In the genomic region with DNA sequence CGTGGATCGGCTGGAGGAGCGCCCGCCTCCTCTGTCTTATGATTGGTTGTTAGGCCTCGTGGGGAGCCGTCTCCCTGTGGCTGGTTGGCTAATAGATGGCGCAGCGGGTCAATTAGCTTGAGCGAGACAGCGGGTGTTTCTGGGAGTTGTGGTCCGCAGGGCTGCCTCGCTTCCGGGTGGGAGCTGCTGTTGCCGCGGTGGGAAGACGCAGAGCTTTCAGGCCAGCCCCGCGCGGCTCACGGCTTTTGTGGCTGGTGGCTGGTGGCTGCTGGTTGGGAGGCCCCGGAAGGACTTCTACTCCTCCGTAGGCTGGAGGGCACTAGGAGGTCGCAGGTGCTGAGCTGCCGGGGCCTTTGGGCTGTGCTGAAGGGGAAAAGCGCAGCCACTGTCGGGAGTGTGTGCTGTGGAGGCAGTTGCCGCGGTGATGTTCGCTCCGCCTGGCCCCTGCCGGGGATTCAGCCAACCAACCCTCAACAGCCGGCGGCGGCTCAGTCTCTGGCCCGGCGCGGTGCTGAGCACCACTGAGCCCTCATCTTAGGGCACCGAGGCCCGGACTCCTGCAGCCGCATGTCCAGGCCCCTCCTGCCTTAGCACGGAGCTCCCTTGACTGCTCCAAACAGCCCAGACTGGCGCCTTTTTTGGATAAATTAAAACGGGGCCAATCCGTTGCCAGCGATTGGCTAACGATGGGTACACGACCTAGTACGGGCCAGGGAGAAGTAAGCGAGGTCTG, we compare ENCODE assay signal across 8 cellular contexts. TPM values are rescaled to one million over a fixed set of nuclear protein-coding genes. Genes with fewer than 3 reads are reported as not detected.
A peak's percentile ranks its signal among the peaks of the same experiment; 100 is the strongest.
DNase-seq lines count a peak whose midpoint lies in the region; ATAC-seq and TF ChIP-seq lines count a peak whose summit lies in the region.

No MANE protein-coding gene starts in this region.

- POLR2A ChIA-PET in activated CD4-positive, alpha-beta T cell treated with anti-CD3 and anti-CD28 coated beads, Interleukin-2, amount 10 ng/mL, durations not matched to agents 7 days and 5 days (lab: Charles Lee) = interaction anchor here (0.6 to 1.8 kb wide), 5 partner anchors 12 to 29 kb away, joined by 3 to 7 read pairs (median 4); a partner anchor contains a TSS

- peaks cover 49% of the 10 kb centered on the region for H3K4me1 Mint-ChIP-seq in activated CD4-positive, alpha-beta T cell treated with anti-CD3 and anti-CD28 coated beads, Interleukin-2, amount 10 ng/mL, durations not matched to agents 7 days and 5 days
- peaks cover 33% of the 10 kb centered on the region for H3K4me1 Mint-ChIP-seq in dendritic cell treated with granulocyte-macrophage colony-stimulating factor and Interleukin-4, amounts not matched to agents 40 ng/mL and 50 ng/mL, for 4 days (ENCODE audit: low read depth)

- peak overlapping the region; percentile 76 to 95 (median 92) for H3K27ac ChIP-seq in BLaER1 treated with 17β-estradiol and CSF1 and Interleukin-3, amounts not matched to agents 10 nM and 100 nM
- peak overlapping the region; percentile 89 to 97 for H3K27ac ChIP-seq in left lung

- peaks cover 1% of the 10 kb centered on the region for H3K27me3 Mint-ChIP-seq in activated CD4-positive, alpha-beta T cell treated with anti-CD3 and anti-CD28 coated beads, Interleukin-2, amount 10 ng/mL, durations not matched to agents 7 days and 5 days
- no peaks in the 10 kb centered on the region for H3K27me3 Mint-ChIP-seq in dendritic cell treated with granulocyte-macrophage colony-stimulating factor and Interleukin-4, amounts not matched to agents 40 ng/mL and 50 ng/mL, for 4 days

- ATAC-seq in GM19328 (IDR thresholded peaks at IDR 0.05; ENCODE audit: unreplicated experiment) = peak; percentile 85
- ATAC-seq in HG03469 (IDR thresholded peaks at IDR 0.05; ENCODE audit: unreplicated experiment) = peak; percentile 74
- ATAC-seq in left lung = peak; percentile 92

- peaks cover 15% of the 10 kb centered on the region for H3K36me3 Mint-ChIP-seq in activated CD4-positive, alpha-beta T cell treated with anti-CD3 and anti-CD28 coated beads, Interleukin-2, amount 10 ng/mL, durations not matched to agents 7 days and 5 days (ENCODE audit: low read depth)
- peaks cover 33% of the 10 kb centered on the region for H3K36me3 Mint-ChIP-seq in dendritic cell treated with granulocyte-macrophage colony-stimulating factor and Interleukin-4, amounts not matched to agents 40 ng/mL and 50 ng/mL, for 4 days (ENCODE audit: low read depth)

- peaks cover 0 to 10% (median 7%) of the 10 kb centered on the region in 11 experiments; a peak in 9 of 22 replicates for H4K20me1 ChIP-seq in BLaER1 treated with 17β-estradiol and CSF1 and Interleukin-3, amounts not matched to agents 10 nM and 100 nM

- H3K4me1 ChIP-seq in BLaER1 treated with 17β-estradiol and CSF1 and Interleukin-3, amounts not matched to agents 10 nM and 100 nM = peaks cover 13 to 35% (median 21%) of the 10 kb centered on the region in 10 experiments
- H3K4me1 ChIP-seq in left lung = peaks cover 0 to 26% of the 10 kb centered on the region in 2 donors

- DNase-seq in NCI-H526 (lab: John Stamatoyannopoulos, UW) = peak; percentile 94 to 95
- DNase-seq in activated CD4-positive, alpha-beta T cell treated with anti-CD3 and anti-CD28 coated beads, Interleukin-2, amount 10 ng/mL, durations not matched to agents 7 days and 5 days = peak; percentile 98
- DNase-seq in left lung = peak; percentile 96 to 97
- peak; percentile 93 for DNase-seq in stimulated activated CD4-positive, alpha-beta T cell treated with anti-CD3 and anti-CD28 coated beads, Interleukin-2, amount 100 ng/mL, for 4 hours (ENCODE audit: low read depth)

- CTCF ChIA-PET in activated CD4-positive, alpha-beta T cell treated with anti-CD3 and anti-CD28 coated beads, Interleukin-2, amount 10 ng/mL, durations not matched to agents 7 days and 5 days (lab: Charles Lee) = interaction anchor here (1.0 to 3.0 kb wide), 6 partner anchors 15 to 90 kb away, joined by 5 to 26 read pairs (median 10); a partner anchor contains a TSS

- intact Hi-C loops in dendritic cell treated with granulocyte-macrophage colony-stimulating factor and Interleukin-4, amounts not matched to agents 40 ng/mL and 50 ng/mL, for 4 days (cut with micrococcal nuclease) = loop anchor here (1.0 kb wide), 1 partner anchor 25 kb away; a partner anchor contains a TSS
- intact Hi-C loops in left lung (cut with DNase I) = no loop called here

- peak overlapping the region; percentile 66 to 99 (median 95) for H3K4me2 ChIP-seq in BLaER1 treated with 17β-estradiol and CSF1 and Interleukin-3, amounts not matched to agents 10 nM and 100 nM

- H3K27me3 ChIP-seq in BLaER1 treated with 17β-estradiol and CSF1 and Interleukin-3, amounts not matched to agents 10 nM and 100 nM = no peaks in the 10 kb centered on the region
- H3K27me3 ChIP-seq in left lung = no peaks in the 10 kb centered on the region

- peak overlapping the region; percentile 96 for H3K27ac Mint-ChIP-seq in activated CD4-positive, alpha-beta T cell treated with anti-CD3 and anti-CD28 coated beads, Interleukin-2, amount 10 ng/mL, durations not matched to agents 7 days and 5 days
- H3K27ac Mint-ChIP-seq in dendritic cell treated with granulocyte-macrophage colony-stimulating factor and Interleukin-4, amounts not matched to agents 40 ng/mL and 50 ng/mL, for 4 days = peak overlapping the region; percentile 94

- peak overlapping the region; percentile 85 to 95 (median 91) for H3K9ac ChIP-seq in BLaER1 treated with 17β-estradiol and CSF1 and Interleukin-3, amounts not matched to agents 10 nM and 100 nM

- H3K4me3 Mint-ChIP-seq in activated CD4-positive, alpha-beta T cell treated with anti-CD3 and anti-CD28 coated beads, Interleukin-2, amount 10 ng/mL, durations not matched to agents 7 days and 5 days = peak overlapping the region; percentile 80
- H3K4me3 Mint-ChIP-seq in dendritic cell treated with granulocyte-macrophage colony-stimulating factor and Interleukin-4, amounts not matched to agents 40 ng/mL and 50 ng/mL, for 4 days = peak overlapping the region; percentile 86

- H3K9me3 ChIP-seq in BLaER1 treated with 17β-estradiol and CSF1 and Interleukin-3, amounts not matched to agents 10 nM and 100 nM (replicated peaks in 1 of 11) = peaks cover under 1 to 27% (median 8%) of the 10 kb centered on the region in 11 experiments; a peak in 18 of 22 replicates
- no peaks in the 10 kb centered on the region for H3K9me3 ChIP-seq in left lung

- peaks cover 0 to 6% (median 0%) of the 10 kb centered on the region in 11 experiments; a peak in 1 of 22 replicates for H3K36me3 ChIP-seq in BLaER1 treated with 17β-estradiol and CSF1 and Interleukin-3, amounts not matched to agents 10 nM and 100 nM
- H3K36me3 ChIP-seq in left lung = no peaks in the 10 kb centered on the region

- H3K4me3 ChIP-seq in BLaER1 treated with 17β-estradiol and CSF1 and Interleukin-3, amounts not matched to agents 10 nM and 100 nM = peak overlapping the region; percentile 66 to 86 (median 75)
- H3K4me3 ChIP-seq in left lung = peak overlapping the region; percentile 62 to 87

- peaks cover 7% of the 10 kb centered on the region for H3K9me3 Mint-ChIP-seq in activated CD4-positive, alpha-beta T cell treated with anti-CD3 and anti-CD28 coated beads, Interleukin-2, amount 10 ng/mL, durations not matched to agents 7 days and 5 days
- peaks cover 5% of the 10 kb centered on the region for H3K9me3 Mint-ChIP-seq in dendritic cell treated with granulocyte-macrophage colony-stimulating factor and Interleukin-4, amounts not matched to agents 40 ng/mL and 50 ng/mL, for 4 days

- no peak for TF ChIP-seq CTCF in left lung (IDR thresholded peaks at IDR 0.05)

RNA-seq across cellular contexts. Expression of a gene that starts 0.7 kb away (rescaled TPM):
- 1 to 10 TPM; 5.5 to 5.8 TPM for total RNA-seq in activated CD4-positive, alpha-beta T cell treated with anti-CD3 and anti-CD28 coated beads, Interleukin-2, amount 10 ng/mL, durations not matched to agents 7 days and 5 days
- total RNA-seq in left lung = 1 to 10 TPM; 2.0 to 5.4 TPM

RNA-seq across cellular contexts. Expression of a gene that starts 24.9 kb away (rescaled TPM):
- total RNA-seq in activated CD4-positive, alpha-beta T cell treated with anti-CD3 and anti-CD28 coated beads, Interleukin-2, amount 10 ng/mL, durations not matched to agents 7 days and 5 days = 10 to 100 TPM; 78.7 to 90.1 TPM
- total RNA-seq in left lung = 10 to 100 TPM; 67.3 to 88.6 TPM

Comparison
In these comparisons a context has a peak if more than half of its experiments do, and no peak if none do; other contexts are left out.
1. Peak in every context shown above with its lines: DNase-seq, ATAC-seq, H3K4me3 ChIP-seq and H3K27ac ChIP-seq.